19 cellular contexts compared by ENCODE assay signal in the genomic region with DNA sequence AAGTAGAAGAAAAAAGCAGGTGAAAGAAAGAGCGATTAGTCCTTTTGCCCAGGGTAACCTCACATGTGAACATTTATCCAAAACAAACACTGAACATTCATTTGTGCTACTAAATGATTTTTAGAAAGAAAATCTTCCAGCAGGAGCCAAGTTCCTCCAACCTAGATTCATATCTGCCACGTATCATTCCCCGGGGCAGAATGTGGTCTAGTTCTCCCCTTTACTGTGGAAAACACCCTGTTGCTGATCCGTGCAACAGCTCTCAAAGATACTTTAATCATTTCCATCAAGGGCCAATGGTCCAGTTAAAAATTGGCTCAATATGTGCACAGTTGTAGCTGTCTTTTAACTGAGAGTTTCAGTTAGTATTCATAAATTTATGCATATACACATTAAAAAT.
DNase-seq lines count a peak whose midpoint lies in the region; ATAC-seq and TF ChIP-seq lines count a peak whose summit lies in the region.
"Had no signal": no experiment of that assay in that cellular context is flagged by ENCODE, and none has a peak within 500 bp of the region (broad histone marks: within the 10 kb centered on the region; RNA-seq: fewer than 3 reads in every experiment).

No MANE protein-coding gene starts in this region.

- ATAC-seq in heart right ventricle: no peak

- TF ChIP-seq CTCF in AG09319 (IDR thresholded peaks at IDR 0.05; ENCODE audit: low read depth, low read length): no peak
- TF ChIP-seq CTCF in astrocyte of the spinal cord (IDR thresholded peaks at IDR 0.05; ENCODE audit: low read depth, low read length): no peak
- no peak for TF ChIP-seq CTCF in dorsolateral prefrontal cortex (IDR thresholded peaks at IDR 0.05 in 54 of 56, conservative IDR thresholded peaks at IDR 0.05 in 2 of 56; ENCODE audit: low read depth in 1 of 56, partially characterized antibody in 56 of 56)
- no peak for TF ChIP-seq CTCF in heart right ventricle (IDR thresholded peaks at IDR 0.05)

- H3K36me3 ChIP-seq in heart right ventricle: no peaks in the 10 kb centered on the region
- H3K36me3 ChIP-seq: spleen had no signal

- H3K4me3 ChIP-seq in astrocyte of the spinal cord (ENCODE audit: low read depth, low read length) (no peak overlapping the region), dorsolateral prefrontal cortex (no peak overlapping the region), heart right ventricle (no peak overlapping the region)
- H3K4me3 ChIP-seq: spleen had no signal

- H3K27ac ChIP-seq in dorsolateral prefrontal cortex (no peak overlapping the region), heart right ventricle (no peak overlapping the region)
- H3K27ac ChIP-seq: spleen had no signal

- DNase-seq in AG09319 (ENCODE audit: extremely low read depth, low read depth): peak; percentile 82
- peak; percentile 23 for DNase-seq in NCI-H146 treated with DMSO at 0.1 percent for 48 hours (lab: John Stamatoyannopoulos, UW; ENCODE audit: unreplicated experiment)
- DNase-seq in astrocyte of the spinal cord (ENCODE audit: low read depth, low spot score): peak; percentile 47
- peak; percentile 54 for DNase-seq in iris pigment epithelial cell (ENCODE audit: low read depth)
- DNase-seq in dorsolateral prefrontal cortex: no peak
- no peak for DNase-seq in activated CD4-positive, CD25-positive, alpha-beta regulatory T cell (lab: John Stamatoyannopoulos, UW)
- DNase-seq in heart right ventricle: no peak
- DNase-seq in cerebellum (ENCODE audit: low spot score): no peak
- DNase-seq: activated CD4-positive, CD25-positive, alpha-beta regulatory T cell treated with anti-CD3 and anti-CD28 coated beads, Interleukin-2, amount 50 U/mL, for 72 hours; activated CD8-positive, alpha-beta memory T cell treated with anti-CD3 and anti-CD28 coated beads, Interleukin-2, amount 50 U/mL, for 4 hours; activated naive CD4-positive, alpha-beta T cell treated with anti-CD3 and anti-CD28 coated beads for 36 hours; DMS153; foreskin melanocyte; midbrain; MM.1S; NCI-H2171; occipital lobe; spleen; substantia nigra had no signal

- H3K27me3 ChIP-seq in dorsolateral prefrontal cortex (peaks cover 0 to 4% (median 0%) of the 10 kb centered on the region in 45 donors), heart right ventricle (no peaks in the 10 kb centered on the region)
- H3K27me3 ChIP-seq: spleen had no signal

- H3K9me3 ChIP-seq in heart right ventricle: no peaks in the 10 kb centered on the region
- H3K9me3 ChIP-seq: spleen had no signal

- WGBS in heart right ventricle, 2 donors: 70 to 81% methylated on average over 4 of the region's 4 CpGs

- in situ Hi-C loops in astrocyte of the spinal cord (cut with HindIII; ENCODE audit: low sequenced_read_pairs): no loop called here

- intact Hi-C loops in dorsolateral prefrontal cortex (cut with DNase I): no loop called here
- intact Hi-C loops in heart right ventricle (cut with DNase I): no loop called here

- peaks cover 0 to 10% (median 5%) of the 10 kb centered on the region in 9 donors for H3K4me1 ChIP-seq in heart right ventricle

Comparison
In these comparisons a context has a peak if more than half of its experiments do, and no peak if none do; other contexts are left out.
1. DNase-seq: peak in AG09319 (single experiment), NCI-H146 treated with DMSO at 0.1 percent for 48 hours (single experiment), astrocyte of the spinal cord (single experiment) and iris pigment epithelial cell (single experiment); none in dorsolateral prefrontal cortex (0 of 10), activated CD4-positive, CD25-positive, alpha-beta regulatory T cell (0 of 4), heart right ventricle (0 of 2) and cerebellum (single experiment).